12 cellular contexts compared by ENCODE assay signal in genomic region chr16:3012828-3013420, GRCh38. TPM values are rescaled to one million over a fixed set of nuclear protein-coding genes. Genes with fewer than 3 reads are reported as not detected.
A peak's percentile ranks its signal among the peaks of the same experiment; 100 is the strongest.
DNase-seq lines count a peak whose midpoint lies in the region; ATAC-seq, FAIRE-seq and TF ChIP-seq lines count a peak whose summit lies in the region.
"Had no signal": no experiment of that assay in that cellular context is flagged by ENCODE, and none has a peak within 500 bp of the region (broad histone marks: within the 10 kb centered on the region; RNA-seq: fewer than 3 reads in every experiment).

Gene CLDN9, plus strand, starts transcription at chr16:3012923. Its CDS starts 440 bp downstream, at chr16:3013363.

- H3K4me1 Mint-ChIP-seq in WTC11, result peaks cover 72% of the 10 kb centered on the region

- in situ Hi-C loops in Caki2 (cut with HindIII; ENCODE audit: low pct_unique_long_range_greater_than_20kb, low sequenced_read_pairs), result no loop called here

- TF ChIP-seq CTCF in WTC11 (IDR thresholded peaks at IDR 0.05), result no peak

- no peak for FAIRE-seq in urothelium cell line (lab: Jason Lieb, UNC)

- H3K27me3 Mint-ChIP-seq in WTC11 (ENCODE audit: low read depth), result peaks cover 3% of the 10 kb centered on the region; the same call in 1 of the 2 replicates

- CTCF ChIA-PET in WTC11 (lab: Charles Lee), result interaction anchor here (0.9 to 13.4 kb wide), 10 partner anchors 9 to 161 kb away, joined by 3 to 360 read pairs (median 8); partner anchors contain the start of genes CLDN6, HCFC1R1, PAQR4 and THOC6

- peak within 1 kb of the TSS; percentile 69 for H3K27ac Mint-ChIP-seq in WTC11
- H3K27ac Mint-ChIP-seq: CD14-positive monocyte; dendritic cell treated with granulocyte-macrophage colony-stimulating factor and Interleukin-4, amounts not matched to agents 40 ng/mL and 50 ng/mL, for 4 days; stimulated activated naive CD8-positive, alpha-beta T cell treated with anti-CD3 and anti-CD28 coated beads, Interleukin-15, amount 100 ng/mL, for 72 hours had no signal

- ATAC-seq in WTC11 (peak; percentile 1; the same call in 1 of the 2 replicates), GM19463 (IDR thresholded peaks at IDR 0.05; ENCODE audit: unreplicated experiment) (no peak), GM19023 (IDR thresholded peaks at IDR 0.05; ENCODE audit: unreplicated experiment) (no peak), HG02642 (IDR thresholded peaks at IDR 0.05; ENCODE audit: poor library complexity, unreplicated experiment) (no peak)

- H3K36me3 Mint-ChIP-seq in WTC11, result peaks cover 21% of the 10 kb centered on the region
- H3K36me3 Mint-ChIP-seq: CD14-positive monocyte had no signal

- DNase-seq in Caki2 (ENCODE audit: low read depth) (peak; percentile 62), NCI-H1092 (lab: John Stamatoyannopoulos, UW) (peak; percentile 43), WTC11 (ENCODE audit: low spot score) (peak; percentile 69), mucosa of gallbladder (ENCODE audit: low spot score) (peak; percentile 44), urothelium cell line (ENCODE audit: low spot score) (no peak)
- DNase-seq: Karpas-422; stimulated activated naive CD8-positive, alpha-beta T cell treated with anti-CD3 and anti-CD28 coated beads, Interleukin-15, amount 100 ng/mL, for 72 hours had no signal

- POLR2A ChIA-PET in WTC11 (lab: Charles Lee), result interaction anchor here (1.1 to 17.1 kb wide), 6 partner anchors 7 to 85 kb away, joined by 3 to 502 read pairs (median 9); partner anchors contain the start of genes CLDN6, CLDN9, HCFC1R1 and THOC6

- H3K4me3 Mint-ChIP-seq in WTC11, result peak within 1 kb of the TSS; percentile 70
- H3K4me3 Mint-ChIP-seq: dendritic cell treated with granulocyte-macrophage colony-stimulating factor and Interleukin-4, amounts not matched to agents 40 ng/mL and 50 ng/mL, for 4 days had no signal

- no peaks in the 10 kb centered on the region for H3K9me3 Mint-ChIP-seq in WTC11
- H3K9me3 Mint-ChIP-seq: dendritic cell treated with granulocyte-macrophage colony-stimulating factor and Interleukin-4, amounts not matched to agents 40 ng/mL and 50 ng/mL, for 4 days; stimulated activated naive CD8-positive, alpha-beta T cell treated with anti-CD3 and anti-CD28 coated beads, Interleukin-15, amount 100 ng/mL, for 72 hours had no signal

TF ChIP-seq in WTC11, 78 proteins besides CTCF, POLR2A, EP300 and RAD21:
- TF ChIP-seq MAX (CRISPR knock-in tag; IDR thresholded peaks at IDR 0.05), result peak; percentile 23; the same call in 1 of the 2 replicates
- 0 out of 2 replicates have a peak, but pooled peaks have one; percentile 23 for TF ChIP-seq HMGXB4 (CRISPR knock-in tag; IDR thresholded peaks at IDR 0.05)
- TF ChIP-seq STAT6 (CRISPR knock-in tag; conservative IDR thresholded peaks at IDR 0.05; ENCODE audit: low read depth), result no peak

RNA-seq across cellular contexts. Expression of gene CLDN9, which starts in this region (rescaled TPM):
- 0.07 TPM in 1 of 2 replicates, not detected in the other for total RNA-seq in Caki2 (2014; rRNA removed; shearing (Covaris generic); ENCODE audit: low replicate concordance)
- 0.87 to 1.1 TPM (median 0.92 TPM) in 3 replicates for total RNA-seq in WTC11 (2021)
- total RNA-seq in mucosa of gallbladder, result 3.3 TPM

Comparison
In these comparisons a context has a peak if more than half of its experiments do, and no peak if none do; other contexts are left out.
1. Peak in DNase-seq in Caki2; RNA of the gene not detected or under 1 TPM.